23 cellular contexts compared by ENCODE assay signal in genomic region chr13:111907341-111907880, GRCh38.
DNase-seq lines count a peak whose midpoint lies in the region; ATAC-seq and TF ChIP-seq lines count a peak whose summit lies in the region.
"Had no signal": no experiment of that assay in that cellular context is flagged by ENCODE, and none has a peak within 500 bp of the region (broad histone marks: within the 10 kb centered on the region; RNA-seq: fewer than 3 reads in every experiment).

No MANE protein-coding gene starts in this region.

- H3K9me3 Mint-ChIP-seq in osteocyte (ENCODE audit: unreplicated experiment), result peaks cover 17% of the 10 kb centered on the region
- peaks cover 0 to 3% of the 10 kb centered on the region in 2 donors for H3K9me3 Mint-ChIP-seq in natural killer cell
- no peaks in the 10 kb centered on the region for H3K9me3 Mint-ChIP-seq in activated CD4-positive, alpha-beta T cell treated with anti-CD3 and anti-CD28 coated beads, Interleukin-2, amount 10 ng/mL, durations not matched to agents 24 days and 14 days
- H3K9me3 Mint-ChIP-seq: GM23338 had no signal

- H3K4me3 ChIP-seq in coronary artery, result no peak overlapping the region
- H3K4me3 ChIP-seq: GM23338 had no signal

- no peak overlapping the region for H3K4me3 Mint-ChIP-seq in osteocyte (ENCODE audit: unreplicated experiment)
- no peak overlapping the region for H3K4me3 Mint-ChIP-seq in natural killer cell
- H3K4me3 Mint-ChIP-seq in activated CD4-positive, alpha-beta T cell treated with anti-CD3 and anti-CD28 coated beads, Interleukin-2, amount 10 ng/mL, durations not matched to agents 24 days and 14 days, result no peak overlapping the region
- H3K4me3 Mint-ChIP-seq: CD4-positive, CD25-positive, alpha-beta regulatory T cell; GM23338; IgD-negative memory B cell had no signal

- ATAC-seq in natural killer cell (no peak), HG03280 (IDR thresholded peaks at IDR 0.05; ENCODE audit: unreplicated experiment) (no peak)
- ATAC-seq: GM23338, HCT116, PC-3 had no signal

- no peak for TF ChIP-seq CTCF in coronary artery (IDR thresholded peaks at IDR 0.05)
- no peak for TF ChIP-seq CTCF in osteocyte (IDR thresholded peaks at IDR 0.05)
- TF ChIP-seq CTCF in natural killer cell (IDR thresholded peaks at IDR 0.05), result no peak

- H3K27me3 Mint-ChIP-seq in osteocyte (ENCODE audit: unreplicated experiment), result no peaks in the 10 kb centered on the region
- no peaks in the 10 kb centered on the region for H3K27me3 Mint-ChIP-seq in natural killer cell (ENCODE audit: low read depth in 2 of 2)
- no peaks in the 10 kb centered on the region for H3K27me3 Mint-ChIP-seq in activated CD4-positive, alpha-beta T cell treated with anti-CD3 and anti-CD28 coated beads, Interleukin-2, amount 10 ng/mL, durations not matched to agents 24 days and 14 days

- no peaks in the 10 kb centered on the region for H3K36me3 Mint-ChIP-seq in osteocyte (ENCODE audit: unreplicated experiment)
- no peaks in the 10 kb centered on the region for H3K36me3 Mint-ChIP-seq in natural killer cell
- no peaks in the 10 kb centered on the region for H3K36me3 Mint-ChIP-seq in activated CD4-positive, alpha-beta T cell treated with anti-CD3 and anti-CD28 coated beads, Interleukin-2, amount 10 ng/mL, durations not matched to agents 24 days and 14 days (ENCODE audit: low read depth)
- H3K36me3 Mint-ChIP-seq: CD4-positive, CD25-positive, alpha-beta regulatory T cell; IgD-negative memory B cell had no signal

- H3K27ac ChIP-seq in coronary artery, result no peak overlapping the region
- H3K27ac ChIP-seq: RWPE1 had no signal

- H3K4me1 Mint-ChIP-seq in osteocyte (ENCODE audit: unreplicated experiment) (no peaks in the 10 kb centered on the region), natural killer cell (no peaks in the 10 kb centered on the region)
- no peaks in the 10 kb centered on the region for H3K4me1 Mint-ChIP-seq in activated CD4-positive, alpha-beta T cell treated with anti-CD3 and anti-CD28 coated beads, Interleukin-2, amount 10 ng/mL, durations not matched to agents 24 days and 14 days
- H3K4me1 Mint-ChIP-seq: CD4-positive, CD25-positive, alpha-beta regulatory T cell; GM23338 had no signal

- H3K27ac Mint-ChIP-seq in osteocyte (ENCODE audit: unreplicated experiment) (no peak overlapping the region), natural killer cell (no peak overlapping the region)
- no peak overlapping the region for H3K27ac Mint-ChIP-seq in activated CD4-positive, alpha-beta T cell treated with anti-CD3 and anti-CD28 coated beads, Interleukin-2, amount 10 ng/mL, durations not matched to agents 24 days and 14 days
- H3K27ac Mint-ChIP-seq: CD4-positive, CD25-positive, alpha-beta regulatory T cell; GM23338; IgD-negative memory B cell had no signal

- intact Hi-C loops in natural killer cell (cut with micrococcal nuclease), result no loop called here
- intact Hi-C loops in activated CD4-positive, alpha-beta T cell treated with anti-CD3 and anti-CD28 coated beads, Interleukin-2, amount 10 ng/mL, durations not matched to agents 24 days and 14 days (cut with micrococcal nuclease), result no loop called here

- peak; percentile 37 for DNase-seq in activated effector memory CD4-positive, alpha-beta T cell treated with anti-CD3 and anti-CD28 coated beads, Interleukin-2, amount 50 U/mL, for 16 hours
- DNase-seq in activated effector memory CD4-positive, alpha-beta T cell treated with Interleukin-2 at 50 U/mL for 16 hours, result no peak
- DNase-seq in coronary artery (ENCODE audit: low spot score) (peak; percentile 54), osteocyte (ENCODE audit: extremely low spot score, unreplicated experiment) (peak; percentile 69), natural killer cell (no peak)
- no peak for DNase-seq in activated CD4-positive, alpha-beta T cell treated with anti-CD3 and anti-CD28 coated beads, Interleukin-2, amount 10 ng/mL, durations not matched to agents 24 days and 14 days
- DNase-seq: BE2C; CD4-positive, CD25-positive, alpha-beta regulatory T cell; COR-L47; DMS 273 treated with DMSO at 0.1 percent for 48 hours; DND-41; Karpas-422; NCI-H1048; NCI-H1436; NCI-H1930; NCI-H345; NCI-H524 treated with DMSO at 0.1 percent for 48 hours; PC-3 had no signal

Comparison
In these comparisons a context has a peak if more than half of its experiments do, and no peak if none do; other contexts are left out.
1. DNase-seq: peak in activated effector memory CD4-positive, alpha-beta T cell treated with anti-CD3 and anti-CD28 coated beads, Interleukin-2, amount 50 U/mL, for 16 hours (single experiment), coronary artery (single experiment) and osteocyte (single experiment); none in activated effector memory CD4-positive, alpha-beta T cell treated with Interleukin-2 at 50 U/mL for 16 hours (single experiment), natural killer cell (single experiment) and activated CD4-positive, alpha-beta T cell treated with anti-CD3 and anti-CD28 coated beads, Interleukin-2, amount 10 ng/mL, durations not matched to agents 24 days and 14 days (single experiment).